ENCODE assay signal across 10 cellular contexts in genomic region chr15:76286231-76286879, GRCh38.
DNase-seq lines count a peak whose midpoint lies in the region; ATAC-seq lines count a peak whose summit lies in the region.
"Had no signal": no experiment of that assay in that cellular context is flagged by ENCODE, and none has a peak within 500 bp of the region (broad histone marks: within the 10 kb centered on the region; RNA-seq: fewer than 3 reads in every experiment).

No MANE protein-coding gene starts in this region.

- peaks cover 11% of the 10 kb centered on the region for H3K36me3 ChIP-seq in effector memory CD4-positive, alpha-beta T cell (ENCODE audit: control insufficient read depth, insufficient read depth, low read length)

- H3K4me3 ChIP-seq in effector memory CD4-positive, alpha-beta T cell (ENCODE audit: insufficient read depth, low read depth, low read length, poor library complexity, severe bottlenecking) = peak overlapping the region; percentile 17

- ATAC-seq in HG02938 (IDR thresholded peaks at IDR 0.05; ENCODE audit: unreplicated experiment) = no peak
- ATAC-seq: esophagus mucosa had no signal

- H3K4me1 ChIP-seq in effector memory CD4-positive, alpha-beta T cell (ENCODE audit: control insufficient read depth, insufficient read depth, low read length, poor library complexity, severe bottlenecking) = no peaks in the 10 kb centered on the region

- H3K9me3 ChIP-seq in effector memory CD4-positive, alpha-beta T cell (ENCODE audit: control insufficient read depth, low read length) = no peaks in the 10 kb centered on the region

- DNase-seq in stimulated activated CD4-positive, alpha-beta T cell treated with anti-CD3 and anti-CD28 coated beads, Interleukin-2, amount 100 ng/mL, for 4 hours (ENCODE audit: low read depth) = peak; percentile 11
- no peak for DNase-seq in stimulated activated CD4-positive, alpha-beta T cell treated with anti-CD3 and anti-CD28 coated beads, Interleukin-12 subunit alpha, Interleukin-12 subunit beta, amount 100 ng/mL, for 4 hours
- peak; percentile 59 for DNase-seq in NAMALWA (ENCODE audit: low spot score)
- DNase-seq in effector memory CD4-positive, alpha-beta T cell = peak in 2 of 3 donors; percentile 5
- DNase-seq in NCI-H146 treated with DMSO at 0.1 percent for 48 hours (lab: John Stamatoyannopoulos, UW; ENCODE audit: unreplicated experiment) = no peak
- DNase-seq in NCI-H526 (lab: John Stamatoyannopoulos, UW) = no peak
- no peak for DNase-seq in NCI-H2196 (lab: John Stamatoyannopoulos, UW; ENCODE audit: unreplicated experiment)
- DNase-seq: NCI-H1694 treated with DMSO at 0.1 percent for 48 hours had no signal

- H3K27me3 ChIP-seq in effector memory CD4-positive, alpha-beta T cell (replicated peaks; ENCODE audit: control insufficient read depth, insufficient read depth, low read length, poor library complexity, severe bottlenecking) = no peaks in the 10 kb centered on the region

- H3K27ac ChIP-seq in effector memory CD4-positive, alpha-beta T cell (ENCODE audit: insufficient read depth, low read length, poor library complexity, severe bottlenecking) = peak overlapping the region; percentile 40

Comparison
In these comparisons a context has a peak if more than half of its experiments do, and no peak if none do; other contexts are left out.
1. DNase-seq: peak in stimulated activated CD4-positive, alpha-beta T cell treated with anti-CD3 and anti-CD28 coated beads, Interleukin-2, amount 100 ng/mL, for 4 hours (single experiment), NAMALWA (single experiment) and effector memory CD4-positive, alpha-beta T cell (2 of 3); none in stimulated activated CD4-positive, alpha-beta T cell treated with anti-CD3 and anti-CD28 coated beads, Interleukin-12 subunit alpha, Interleukin-12 subunit beta, amount 100 ng/mL, for 4 hours (single experiment), NCI-H146 treated with DMSO at 0.1 percent for 48 hours (single experiment), NCI-H526 (0 of 2) and NCI-H2196 (single experiment).